In genomic region chr7:105559926-105560325, GRCh38 we compare ENCODE assay signal across 21 cellular contexts. TPM values are rescaled to one million over a fixed set of nuclear protein-coding genes. Genes with fewer than 3 reads are reported as not detected.
DNase-seq lines count a peak whose midpoint lies in the region; ATAC-seq and TF ChIP-seq lines count a peak whose summit lies in the region.
"Had no signal": no experiment of that assay in that cellular context is flagged by ENCODE, and none has a peak within 500 bp of the region (broad histone marks: within the 10 kb centered on the region; RNA-seq: fewer than 3 reads in every experiment).

No MANE protein-coding gene starts in this region.

- no peaks in the 10 kb centered on the region for H3K27me3 Mint-ChIP-seq in activated CD4-positive, alpha-beta T cell treated with anti-CD3 and anti-CD28 coated beads for 36 hours
- H3K27me3 Mint-ChIP-seq in CD4-positive, CD25-positive, alpha-beta regulatory T cell = no peaks in the 10 kb centered on the region
- H3K27me3 Mint-ChIP-seq in WTC11 (ENCODE audit: low read depth) (no peaks in the 10 kb centered on the region), nephron progenitor cell (ENCODE audit: low read depth, poor library complexity) (no peaks in the 10 kb centered on the region)
- H3K27me3 Mint-ChIP-seq: CD4-positive, alpha-beta memory T cell had no signal

- no peak for DNase-seq in activated CD4-positive, alpha-beta T cell treated with anti-CD3 and anti-CD28 coated beads for 36 hours
- DNase-seq in activated CD4-positive, alpha-beta T cell treated with anti-CD3 and anti-CD28 coated beads for 48 hours = no peak
- DNase-seq in CD4-positive, CD25-positive, alpha-beta regulatory T cell = no peak
- no peak for DNase-seq in WTC11 (ENCODE audit: low spot score)
- no peak for DNase-seq in nephron progenitor cell
- no peak for DNase-seq in foreskin keratinocyte
- DNase-seq in NCI-H345 (lab: John Stamatoyannopoulos, UW) = no peak
- no peak for DNase-seq in sciatic nerve (ENCODE audit: low spot score)
- DNase-seq: AML-193; CD4-positive, alpha-beta memory T cell; DMS153; DMS79; GDM1; GM23248; HCEC 1CT; HFFc6 had no signal

- no peak for ATAC-seq in activated CD4-positive, alpha-beta T cell treated with anti-CD3 and anti-CD28 coated beads for 36 hours
- no peak for ATAC-seq in CD4-positive, CD25-positive, alpha-beta regulatory T cell (ENCODE audit: low read depth in 2 of 2)
- ATAC-seq in WTC11 (no peak), foreskin keratinocyte (no peak), sciatic nerve (no peak)
- ATAC-seq: A549 had no signal

- H3K36me3 Mint-ChIP-seq in activated CD4-positive, alpha-beta T cell treated with anti-CD3 and anti-CD28 coated beads for 36 hours (ENCODE audit: low read depth) = peaks cover 25% of the 10 kb centered on the region
- H3K36me3 Mint-ChIP-seq in CD4-positive, CD25-positive, alpha-beta regulatory T cell = peaks cover 19% of the 10 kb centered on the region
- H3K36me3 Mint-ChIP-seq in WTC11 (peaks cover 43% of the 10 kb centered on the region), nephron progenitor cell (ENCODE audit: low read depth) (peaks cover 76% of the 10 kb centered on the region)

- TF ChIP-seq CTCF in WTC11 (IDR thresholded peaks at IDR 0.05) (no peak), nephron progenitor cell (IDR thresholded peaks at IDR 0.05) (no peak), foreskin keratinocyte (conservative IDR thresholded peaks at IDR 0.05) (no peak)

- peaks cover 58% of the 10 kb centered on the region for H3K36me3 ChIP-seq in CD4-positive, CD25-positive, alpha-beta regulatory T cell (ENCODE audit: control insufficient read depth, insufficient read depth, low read length)

- H3K9me3 ChIP-seq in CD4-positive, CD25-positive, alpha-beta regulatory T cell (ENCODE audit: control insufficient read depth in 2 of 2, low read length in 2 of 2) = no peaks in the 10 kb centered on the region
- H3K9me3 ChIP-seq: A549 had no signal

- POLR2A ChIA-PET in activated CD4-positive, alpha-beta T cell treated with anti-CD3 and anti-CD28 coated beads for 36 hours (lab: Charles Lee) = no interaction called here
- POLR2A ChIA-PET in WTC11 (lab: Charles Lee) = interaction anchor here (0.6 kb wide), 1 partner anchor 65 kb away, joined by 9 read pairs; no protein-coding TSS in a partner anchor

- no peaks in the 10 kb centered on the region for H3K9me3 Mint-ChIP-seq in activated CD4-positive, alpha-beta T cell treated with anti-CD3 and anti-CD28 coated beads for 36 hours (ENCODE audit: low read depth)
- no peaks in the 10 kb centered on the region for H3K9me3 Mint-ChIP-seq in CD4-positive, CD25-positive, alpha-beta regulatory T cell
- H3K9me3 Mint-ChIP-seq in WTC11 (no peaks in the 10 kb centered on the region), nephron progenitor cell (no peaks in the 10 kb centered on the region)
- H3K9me3 Mint-ChIP-seq: CD4-positive, alpha-beta memory T cell; HFFc6 had no signal

- CTCF ChIA-PET in activated CD4-positive, alpha-beta T cell treated with anti-CD3 and anti-CD28 coated beads for 36 hours (lab: Charles Lee) = interaction anchor here (0.6 kb wide), 1 partner anchor 74 kb away, joined by 3 read pairs; no protein-coding TSS in a partner anchor
- CTCF ChIA-PET in WTC11 (lab: Charles Lee) = no interaction called here

- H3K4me1 Mint-ChIP-seq in activated CD4-positive, alpha-beta T cell treated with anti-CD3 and anti-CD28 coated beads for 36 hours = no peaks in the 10 kb centered on the region
- H3K4me1 Mint-ChIP-seq in CD4-positive, CD25-positive, alpha-beta regulatory T cell = peaks cover 0 to 4% (median 0%) of the 10 kb centered on the region in 4 donors
- H3K4me1 Mint-ChIP-seq in WTC11 (no peaks in the 10 kb centered on the region), nephron progenitor cell (no peaks in the 10 kb centered on the region)

- H3K4me3 Mint-ChIP-seq in activated CD4-positive, alpha-beta T cell treated with anti-CD3 and anti-CD28 coated beads for 36 hours = no peak overlapping the region
- H3K4me3 Mint-ChIP-seq in CD4-positive, CD25-positive, alpha-beta regulatory T cell = no peak overlapping the region
- no peak overlapping the region for H3K4me3 Mint-ChIP-seq in WTC11
- no peak overlapping the region for H3K4me3 Mint-ChIP-seq in nephron progenitor cell
- H3K4me3 Mint-ChIP-seq: CD4-positive, alpha-beta memory T cell; HFFc6 had no signal

- peak overlapping the region; percentile 8 for H3K27ac Mint-ChIP-seq in activated CD4-positive, alpha-beta T cell treated with anti-CD3 and anti-CD28 coated beads for 36 hours
- H3K27ac Mint-ChIP-seq in CD4-positive, CD25-positive, alpha-beta regulatory T cell = peak overlapping the region in 2 of 3 donors; percentile 74 to 79
- H3K27ac Mint-ChIP-seq in WTC11 (0 out of 2 replicates have a peak overlapping the region, but pooled peaks have one; percentile 21), nephron progenitor cell (peak overlapping the region; percentile 27)
- H3K27ac Mint-ChIP-seq: CD4-positive, alpha-beta memory T cell; HFFc6 had no signal

- no peak overlapping the region for H3K27ac ChIP-seq in CD4-positive, CD25-positive, alpha-beta regulatory T cell (ENCODE audit: insufficient read depth, low read length, poor library complexity, severe bottlenecking)
- H3K27ac ChIP-seq in foreskin keratinocyte = no peak overlapping the region
- H3K27ac ChIP-seq: 22Rv1, A549, C4-2B, GM23248 had no signal

- H3K27me3 ChIP-seq in CD4-positive, CD25-positive, alpha-beta regulatory T cell (ENCODE audit: control insufficient read depth, insufficient read depth, low read length) = no peaks in the 10 kb centered on the region
- no peaks in the 10 kb centered on the region for H3K27me3 ChIP-seq in foreskin keratinocyte

- H3K4me1 ChIP-seq in CD4-positive, CD25-positive, alpha-beta regulatory T cell (ENCODE audit: control insufficient read depth, insufficient read depth, low read length, poor library complexity, severe bottlenecking) = no peaks in the 10 kb centered on the region
- no peaks in the 10 kb centered on the region for H3K4me1 ChIP-seq in foreskin keratinocyte
- H3K4me1 ChIP-seq: A549 had no signal

- intact Hi-C loops in activated CD4-positive, alpha-beta T cell treated with anti-CD3 and anti-CD28 coated beads for 36 hours (cut with DNase I, micrococcal nuclease) = no loop called here
- intact Hi-C loops in sciatic nerve (cut with DNase I) = no loop called here

- no peak overlapping the region for H3K4me3 ChIP-seq in CD4-positive, CD25-positive, alpha-beta regulatory T cell (ENCODE audit: low read depth, low read length)
- H3K4me3 ChIP-seq: A549, GM23248 had no signal

TF ChIP-seq in WTC11, 78 proteins besides CTCF, POLR2A, EP300 and RAD21:
- no peak for TF ChIP-seq USF1 (CRISPR knock-in tag; IDR thresholded peaks at IDR 0.05)
- TF ChIP-seq ZNF416 (CRISPR knock-in tag; IDR thresholded peaks at IDR 0.05) = no peak
- no peak for TF ChIP-seq NR1H2 (CRISPR knock-in tag; IDR thresholded peaks at IDR 0.05)
- no peak for TF ChIP-seq ZNF138 (CRISPR knock-in tag; conservative IDR thresholded peaks at IDR 0.05)
- TF ChIP-seq TP53 (CRISPR knock-in tag; IDR thresholded peaks at IDR 0.05) = no peak
- no peak for TF ChIP-seq ERG (CRISPR knock-in tag; IDR thresholded peaks at IDR 0.05)
- TF ChIP-seq, protein P1, sequence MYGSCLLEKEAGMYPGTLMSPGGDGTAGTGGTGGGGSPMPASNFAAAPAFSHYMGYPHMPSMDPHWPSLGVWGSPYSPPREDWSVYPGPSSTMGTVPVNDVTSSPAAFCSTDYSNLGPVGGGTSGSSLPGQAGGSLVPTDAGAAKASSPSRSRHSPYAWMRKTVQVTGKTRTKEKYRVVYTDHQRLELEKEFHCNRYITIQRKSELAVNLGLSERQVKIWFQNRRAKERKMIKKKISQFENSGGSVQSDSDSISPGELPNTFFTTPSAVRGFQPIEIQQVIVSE (CRISPR knock-in tag; IDR thresholded peaks at IDR 0.05; ENCODE audit: borderline replicate concordance) = no peak
- no peak for TF ChIP-seq ZNF317 (CRISPR knock-in tag; IDR thresholded peaks at IDR 0.05; ENCODE audit: borderline replicate concordance, low read depth)
TF ChIP-seq in WTC11: peak in this region for 0.

RNA-seq across cellular contexts. Expression of gene EFCAB10, which starts 21.4 kb away (rescaled TPM):
- not detected for total RNA-seq in activated CD4-positive, alpha-beta T cell treated with anti-CD3 and anti-CD28 coated beads for 36 hours
- 0.86 TPM for total RNA-seq in CD4-positive, CD25-positive, alpha-beta regulatory T cell
- polyA plus RNA-seq in CD4-positive, CD25-positive, alpha-beta regulatory T cell = not detected
- total RNA-seq in WTC11 (2021) (3.0 to 3.2 TPM (median 3.0 TPM) in 3 replicates), foreskin keratinocyte (0.18 and 0.31 TPM in 2 replicates), sciatic nerve (not detected)
- polyA plus RNA-seq in foreskin keratinocyte = 0.13 TPM in 1 of 2 replicates, not detected in the other
- total RNA-seq: GM23248, H4, HFFc6 had no signal
- polyA plus RNA-seq: BJ; CD4-positive, alpha-beta memory T cell had no signal

RNA-seq across cellular contexts. Expression of gene RINT1, which starts 27.9 kb away (rescaled TPM):
- 10 to 100 TPM; 21.2 to 26.2 TPM for total RNA-seq in activated CD4-positive, alpha-beta T cell treated with anti-CD3 and anti-CD28 coated beads for 36 hours
- 25.5 TPM for total RNA-seq in CD4-positive, CD25-positive, alpha-beta regulatory T cell
- polyA plus RNA-seq in CD4-positive, CD25-positive, alpha-beta regulatory T cell = 10 to 100 TPM; 13.2 to 19.3 (median 18.7) TPM
- total RNA-seq in WTC11 (2021) = 20.3 to 26.6 TPM (median 23.1 TPM) in 3 replicates
- total RNA-seq in foreskin keratinocyte = 14.8 and 16.1 TPM in 2 replicates
- 7.9 and 8.1 TPM in 2 replicates for polyA plus RNA-seq in foreskin keratinocyte
- 16.1 TPM for total RNA-seq in sciatic nerve

RNA-seq across cellular contexts. Expression of gene PUS7, which starts 37.9 kb away (rescaled TPM):
- 10 to 100 TPM; 31.9 to 33.8 TPM for total RNA-seq in activated CD4-positive, alpha-beta T cell treated with anti-CD3 and anti-CD28 coated beads for 36 hours
- total RNA-seq in CD4-positive, CD25-positive, alpha-beta regulatory T cell = 5.8 TPM
- 1 to 10 TPM; 2.0 to 4.4 (median 3.4) TPM for polyA plus RNA-seq in CD4-positive, CD25-positive, alpha-beta regulatory T cell
- total RNA-seq in WTC11 (2021) = 42.6 to 47.2 TPM (median 45.0 TPM) in 3 replicates
- 24.7 and 30.1 TPM in 2 replicates for total RNA-seq in foreskin keratinocyte
- polyA plus RNA-seq in foreskin keratinocyte = 7.2 and 10.2 TPM in 2 replicates
- total RNA-seq in sciatic nerve = 14.4 TPM

Comparison
In these comparisons a context has a peak if more than half of its experiments do, and no peak if none do; other contexts are left out.
1. H3K27ac Mint-ChIP-seq: peak in every context shown above with its lines; median percentile 76 in CD4-positive, CD25-positive, alpha-beta regulatory T cell; 27 in nephron progenitor cell; 21 in WTC11; 8 in activated CD4-positive, alpha-beta T cell treated with anti-CD3 and anti-CD28 coated beads for 36 hours.